ENCODE assay signal across 40 cellular contexts in the genomic region with DNA sequence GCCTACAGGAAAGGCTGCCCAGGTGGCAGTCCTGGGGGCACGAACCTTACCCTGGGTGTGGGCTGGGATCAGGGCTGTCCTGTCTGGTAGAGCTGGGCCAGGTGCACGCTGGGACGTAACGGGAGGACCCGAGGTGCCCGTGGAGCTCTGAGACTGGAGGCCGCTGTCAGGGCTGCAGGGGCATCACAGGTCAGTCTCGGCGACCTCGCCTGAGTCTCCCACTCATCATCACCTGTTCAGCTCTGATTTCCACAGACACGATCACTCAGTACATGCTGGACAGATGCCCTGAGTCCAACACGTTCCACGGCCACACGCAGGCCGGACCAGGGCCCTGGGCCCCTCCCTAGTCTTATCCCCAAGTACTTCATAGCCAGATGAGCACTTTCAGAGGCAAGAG. TPM values are rescaled to one million over a fixed set of nuclear protein-coding genes. Genes with fewer than 3 reads are reported as not detected.
"Had no signal": no experiment of that assay in that cellular context is flagged by ENCODE, and none has a peak within 500 bp of the region (broad histone marks: within the 10 kb centered on the region; RNA-seq: fewer than 3 reads in every experiment).

No MANE protein-coding gene starts in this region.

- DNase-seq: activated B cell treated with CpG ODN at 0.5 μM for 24 hours; activated CD4-positive, alpha-beta memory T cell treated with anti-CD3 and anti-CD28 coated beads for 36 hours; activated CD4-positive, alpha-beta T cell treated with anti-CD3 and anti-CD28 coated beads for 48 hours; activated CD4-positive, alpha-beta T cell treated with anti-CD3 and anti-CD28 coated beads, Interleukin-2, amount 50 U/mL, for 1 hour; activated CD4-positive, alpha-beta T cell treated with anti-CD3 and anti-CD28 coated beads, Interleukin-2, amount 50 U/mL, for 4 hours; activated CD4-positive, CD25-positive, alpha-beta regulatory T cell treated with anti-CD3 and anti-CD28 coated beads, Interleukin-2, amount 50 U/mL, for 72 hours; activated CD8-positive, alpha-beta memory T cell treated with anti-CD3 and anti-CD28 coated beads, Interleukin-2, amount 50 U/mL, for 4 hours; activated CD8-positive, alpha-beta T cell treated with anti-CD3 and anti-CD28 coated beads for 36 hours; activated effector memory CD4-positive, alpha-beta T cell treated with anti-CD3 and anti-CD28 coated beads, Interleukin-2, amount 50 U/mL, for 16 hours; activated gamma-delta T cell treated with Interleukin-2 at 50 U/mL for 16 hours; activated naive CD4-positive, alpha-beta T cell; activated naive CD4-positive, alpha-beta T cell treated with anti-CD3 and anti-CD28 coated beads for 36 hours; activated naive CD4-positive, alpha-beta T cell treated with anti-CD3 and anti-CD28 coated beads, Interleukin-2, amount 50 U/mL, for 16 hours; activated naive CD8-positive, alpha-beta T cell treated with anti-CD3 and anti-CD28 coated beads, Interleukin-2, amount 50 U/mL, for 24 hours; activated T-cell treated with anti-CD3 and anti-CD28 coated beads for 4 hours; activated T-cell treated with anti-CD3 and anti-CD28 coated beads, Interleukin-2, amount 50 U/mL, for 1 hour; activated T-cell treated with anti-CD3 and anti-CD28 coated beads, Interleukin-2, amount 50 U/mL, for 4 hours; activated T-cell treated with anti-CD3 and anti-CD28 coated beads, Interleukin-2, amount 50 U/mL, for 72 hours; amygdala; anterior cingulate cortex; caudate nucleus; cerebellar nuclear complex; SW 1271; T-helper 1 cell; T-helper 2 cell; T-helper 9 cell had no signal

- H3K9me3 ChIP-seq: ascending aorta had no signal

- H3K27ac ChIP-seq: ascending aorta, cardiac muscle cell, VCaP had no signal

- H3K9me3 Mint-ChIP-seq: activated B cell treated with CpG ODN at 0.5 μM for 24 hours; activated CD4-positive, alpha-beta memory T cell treated with anti-CD3 and anti-CD28 coated beads for 36 hours; activated CD8-positive, alpha-beta T cell treated with anti-CD3 and anti-CD28 coated beads for 36 hours; activated naive CD4-positive, alpha-beta T cell treated with anti-CD3 and anti-CD28 coated beads for 36 hours; activated naive CD4-positive, alpha-beta T cell treated with anti-CD3 and anti-CD28 coated beads, Interleukin-2, amount 50 U/mL, for 72 hours; activated naive CD8-positive, alpha-beta T cell treated with anti-CD3 and anti-CD28 coated beads, Interleukin-2, amount 10 ng/mL, durations not matched to agents 7 days and 5 days; activated naive CD8-positive, alpha-beta T cell treated with anti-CD3 and anti-CD28 coated beads, Interleukin-2, amount 50 U/mL, for 24 hours; activated T-cell treated with anti-CD3 and anti-CD28 coated beads, Interleukin-2, amount 50 U/mL, for 4 hours; activated T-cell treated with anti-CD3 and anti-CD28 coated beads, Interleukin-2, amount 50 U/mL, for 72 hours; activated T-helper 1 cell treated with anti-CD3 and anti-CD28 coated beads, Interleukin-12 subunit alpha, Interleukin-12 subunit beta, Interleukin-2, Interleukin-4 antibody, amounts not matched to agents 30 ng/mL and 10 ng/mL and 1 ng/mL, durations not matched to agents 14 hours and 24 hours and 36 hours; activated T-helper 17 cell treated with anti-CD3 and anti-CD28 coated beads, Interleukin-2, amount 50 U/mL, for 72 hours; brain; central memory CD8-positive, alpha-beta T cell; T-helper 1 cell treated with Interleukin-12 subunit alpha and Interleukin-12 subunit beta and Interleukin-4 antibody, amounts not matched to agents 30 μg/mL and 1 μg/mL, for 36 hours; T-helper 2 cell treated with Interferon-gamma antibody and Interleukin-4, amounts not matched to agents 5 μg/mL and 100 μg/mL, for 36 hours had no signal

- H3K4me3 Mint-ChIP-seq: activated B cell treated with CpG ODN at 0.5 μM for 24 hours; activated CD4-positive, alpha-beta memory T cell treated with anti-CD3 and anti-CD28 coated beads for 36 hours; activated CD8-positive, alpha-beta T cell treated with anti-CD3 and anti-CD28 coated beads for 36 hours; activated naive CD4-positive, alpha-beta T cell treated with anti-CD3 and anti-CD28 coated beads for 36 hours; activated naive CD8-positive, alpha-beta T cell treated with anti-CD3 and anti-CD28 coated beads, Interleukin-2, amount 10 ng/mL, durations not matched to agents 7 days and 5 days; activated naive CD8-positive, alpha-beta T cell treated with anti-CD3 and anti-CD28 coated beads, Interleukin-2, amount 50 U/mL, for 24 hours; activated T-cell treated with anti-CD3 and anti-CD28 coated beads, Interleukin-2, amount 50 U/mL, for 4 hours; activated T-cell treated with anti-CD3 and anti-CD28 coated beads, Interleukin-2, amount 50 U/mL, for 72 hours; activated T-helper 1 cell treated with anti-CD3 and anti-CD28 coated beads, Interleukin-12 subunit alpha, Interleukin-12 subunit beta, Interleukin-2, Interleukin-4 antibody, amounts not matched to agents 30 ng/mL and 10 ng/mL and 1 ng/mL, durations not matched to agents 14 hours and 24 hours and 36 hours; activated T-helper 17 cell treated with anti-CD3 and anti-CD28 coated beads, Interleukin-2, amount 50 U/mL, for 72 hours; central memory CD8-positive, alpha-beta T cell; T-helper 1 cell treated with Interleukin-12 subunit alpha and Interleukin-12 subunit beta and Interleukin-4 antibody, amounts not matched to agents 30 μg/mL and 1 μg/mL, for 36 hours; T-helper 2 cell treated with Interferon-gamma antibody and Interleukin-4, amounts not matched to agents 5 μg/mL and 100 μg/mL, for 36 hours had no signal

- H3K27me3 Mint-ChIP-seq: activated naive CD8-positive, alpha-beta T cell treated with anti-CD3 and anti-CD28 coated beads, Interleukin-2, amount 10 ng/mL, durations not matched to agents 7 days and 5 days had no signal

- H3K36me3 ChIP-seq: ascending aorta, cardiac muscle cell had no signal

- H3K27me3 ChIP-seq: ascending aorta, cardiac muscle cell had no signal

- H3K36me3 Mint-ChIP-seq: activated CD4-positive, alpha-beta memory T cell treated with anti-CD3 and anti-CD28 coated beads for 36 hours; activated naive CD4-positive, alpha-beta T cell treated with anti-CD3 and anti-CD28 coated beads, Interleukin-2, amount 50 U/mL, for 72 hours; activated naive CD8-positive, alpha-beta T cell treated with anti-CD3 and anti-CD28 coated beads, Interleukin-2, amount 10 ng/mL, durations not matched to agents 7 days and 5 days; brain had no signal

- H3K27ac Mint-ChIP-seq: activated B cell treated with CpG ODN at 0.5 μM for 24 hours; activated CD4-positive, alpha-beta memory T cell treated with anti-CD3 and anti-CD28 coated beads for 36 hours; activated CD8-positive, alpha-beta T cell treated with anti-CD3 and anti-CD28 coated beads for 36 hours; activated naive CD4-positive, alpha-beta T cell treated with anti-CD3 and anti-CD28 coated beads for 36 hours; activated naive CD4-positive, alpha-beta T cell treated with anti-CD3 and anti-CD28 coated beads, Interleukin-2, amount 50 U/mL, for 72 hours; activated naive CD8-positive, alpha-beta T cell treated with anti-CD3 and anti-CD28 coated beads, Interleukin-2, amount 10 ng/mL, durations not matched to agents 7 days and 5 days; activated naive CD8-positive, alpha-beta T cell treated with anti-CD3 and anti-CD28 coated beads, Interleukin-2, amount 50 U/mL, for 24 hours; activated T-cell treated with anti-CD3 and anti-CD28 coated beads, Interleukin-2, amount 50 U/mL, for 72 hours; activated T-helper 1 cell treated with anti-CD3 and anti-CD28 coated beads, Interleukin-12 subunit alpha, Interleukin-12 subunit beta, Interleukin-2, Interleukin-4 antibody, amounts not matched to agents 30 ng/mL and 10 ng/mL and 1 ng/mL, durations not matched to agents 14 hours and 24 hours and 36 hours; activated T-helper 17 cell treated with anti-CD3 and anti-CD28 coated beads, Interleukin-2, amount 50 U/mL, for 72 hours; T-helper 2 cell treated with Interferon-gamma antibody and Interleukin-4, amounts not matched to agents 5 μg/mL and 100 μg/mL, for 36 hours had no signal

- H3K4me3 ChIP-seq: ascending aorta, cardiac muscle cell had no signal

- H3K4me1 ChIP-seq: ascending aorta had no signal

RNA-seq across cellular contexts. Expression of a gene that starts 4.7 kb away (rescaled TPM):
- total RNA-seq: activated CD8-positive, alpha-beta memory T cell treated with anti-CD3 and anti-CD28 coated beads for 36 hours; activated CD8-positive, alpha-beta T cell treated with anti-CD3 and anti-CD28 coated beads for 36 hours; activated naive CD4-positive, alpha-beta T cell treated with anti-CD3 and anti-CD28 coated beads for 36 hours; activated T-cell treated with anti-CD3 and anti-CD28 coated beads, Interleukin-2, amount 50 U/mL, for 4 hours; ascending aorta; bronchial epithelial cell had no signal

RNA-seq across cellular contexts. Expression of a gene that starts 16.7 kb away (rescaled TPM):
- total RNA-seq: activated B cell treated with CpG ODN at 0.5 μM for 24 hours; activated CD4-positive, alpha-beta memory T cell treated with anti-CD3 and anti-CD28 coated beads for 36 hours; activated CD8-positive, alpha-beta memory T cell treated with anti-CD3 and anti-CD28 coated beads for 36 hours; activated CD8-positive, alpha-beta T cell treated with anti-CD3 and anti-CD28 coated beads for 36 hours; activated naive CD4-positive, alpha-beta T cell treated with anti-CD3 and anti-CD28 coated beads for 36 hours; activated naive CD4-positive, alpha-beta T cell treated with anti-CD3 and anti-CD28 coated beads, Interleukin-2, amount 50 U/mL, for 72 hours; activated naive CD8-positive, alpha-beta T cell treated with anti-CD3 and anti-CD28 coated beads, Interleukin-2, amount 10 ng/mL, durations not matched to agents 7 days and 5 days; activated T-cell treated with anti-CD3 and anti-CD28 coated beads, Interleukin-2, amount 50 U/mL, for 4 hours; activated T-cell treated with anti-CD3 and anti-CD28 coated beads, Interleukin-2, amount 50 U/mL, for 72 hours; activated T-helper 1 cell treated with anti-CD3 and anti-CD28 coated beads, Interleukin-12 subunit alpha, Interleukin-12 subunit beta, Interleukin-2, Interleukin-4 antibody, amounts not matched to agents 30 ng/mL and 10 ng/mL and 1 ng/mL, durations not matched to agents 14 hours and 24 hours and 36 hours; activated T-helper 17 cell treated with anti-CD3 and anti-CD28 coated beads, Interleukin-2, amount 50 U/mL, for 72 hours; ascending aorta; bronchial epithelial cell; cardiac muscle cell had no signal
- polyA plus RNA-seq: cardiac muscle cell had no signal

RNA-seq across cellular contexts. Expression of a gene that starts 19.3 kb away (rescaled TPM):
- total RNA-seq: activated B cell treated with CpG ODN at 0.5 μM for 24 hours; activated CD4-positive, alpha-beta memory T cell treated with anti-CD3 and anti-CD28 coated beads for 36 hours; activated CD8-positive, alpha-beta memory T cell treated with anti-CD3 and anti-CD28 coated beads for 36 hours; activated CD8-positive, alpha-beta T cell treated with anti-CD3 and anti-CD28 coated beads for 36 hours; activated naive CD4-positive, alpha-beta T cell treated with anti-CD3 and anti-CD28 coated beads for 36 hours; activated naive CD4-positive, alpha-beta T cell treated with anti-CD3 and anti-CD28 coated beads, Interleukin-2, amount 50 U/mL, for 72 hours; activated naive CD8-positive, alpha-beta T cell treated with anti-CD3 and anti-CD28 coated beads, Interleukin-2, amount 10 ng/mL, durations not matched to agents 7 days and 5 days; activated T-cell treated with anti-CD3 and anti-CD28 coated beads, Interleukin-2, amount 50 U/mL, for 4 hours; activated T-cell treated with anti-CD3 and anti-CD28 coated beads, Interleukin-2, amount 50 U/mL, for 72 hours; activated T-helper 1 cell treated with anti-CD3 and anti-CD28 coated beads, Interleukin-12 subunit alpha, Interleukin-12 subunit beta, Interleukin-2, Interleukin-4 antibody, amounts not matched to agents 30 ng/mL and 10 ng/mL and 1 ng/mL, durations not matched to agents 14 hours and 24 hours and 36 hours; activated T-helper 17 cell treated with anti-CD3 and anti-CD28 coated beads, Interleukin-2, amount 50 U/mL, for 72 hours; ascending aorta; bronchial epithelial cell; cardiac muscle cell had no signal
- polyA plus RNA-seq: cardiac muscle cell had no signal

RNA-seq across cellular contexts. Expression of a gene that starts 41.5 kb away (rescaled TPM):
- total RNA-seq: activated B cell treated with CpG ODN at 0.5 μM for 24 hours; activated CD4-positive, alpha-beta memory T cell treated with anti-CD3 and anti-CD28 coated beads for 36 hours; activated CD8-positive, alpha-beta memory T cell treated with anti-CD3 and anti-CD28 coated beads for 36 hours; activated CD8-positive, alpha-beta T cell treated with anti-CD3 and anti-CD28 coated beads for 36 hours; activated naive CD4-positive, alpha-beta T cell treated with anti-CD3 and anti-CD28 coated beads for 36 hours; activated naive CD4-positive, alpha-beta T cell treated with anti-CD3 and anti-CD28 coated beads, Interleukin-2, amount 50 U/mL, for 72 hours; activated naive CD8-positive, alpha-beta T cell treated with anti-CD3 and anti-CD28 coated beads, Interleukin-2, amount 10 ng/mL, durations not matched to agents 7 days and 5 days; activated T-cell treated with anti-CD3 and anti-CD28 coated beads, Interleukin-2, amount 50 U/mL, for 4 hours; activated T-helper 1 cell treated with anti-CD3 and anti-CD28 coated beads, Interleukin-12 subunit alpha, Interleukin-12 subunit beta, Interleukin-2, Interleukin-4 antibody, amounts not matched to agents 30 ng/mL and 10 ng/mL and 1 ng/mL, durations not matched to agents 14 hours and 24 hours and 36 hours; activated T-helper 17 cell treated with anti-CD3 and anti-CD28 coated beads, Interleukin-2, amount 50 U/mL, for 72 hours; ascending aorta; bronchial epithelial cell; cardiac muscle cell had no signal
- polyA plus RNA-seq: adipose tissue, cardiac muscle cell had no signal
